1 cellular context compared by ENCODE assay signal in the genomic region with DNA sequence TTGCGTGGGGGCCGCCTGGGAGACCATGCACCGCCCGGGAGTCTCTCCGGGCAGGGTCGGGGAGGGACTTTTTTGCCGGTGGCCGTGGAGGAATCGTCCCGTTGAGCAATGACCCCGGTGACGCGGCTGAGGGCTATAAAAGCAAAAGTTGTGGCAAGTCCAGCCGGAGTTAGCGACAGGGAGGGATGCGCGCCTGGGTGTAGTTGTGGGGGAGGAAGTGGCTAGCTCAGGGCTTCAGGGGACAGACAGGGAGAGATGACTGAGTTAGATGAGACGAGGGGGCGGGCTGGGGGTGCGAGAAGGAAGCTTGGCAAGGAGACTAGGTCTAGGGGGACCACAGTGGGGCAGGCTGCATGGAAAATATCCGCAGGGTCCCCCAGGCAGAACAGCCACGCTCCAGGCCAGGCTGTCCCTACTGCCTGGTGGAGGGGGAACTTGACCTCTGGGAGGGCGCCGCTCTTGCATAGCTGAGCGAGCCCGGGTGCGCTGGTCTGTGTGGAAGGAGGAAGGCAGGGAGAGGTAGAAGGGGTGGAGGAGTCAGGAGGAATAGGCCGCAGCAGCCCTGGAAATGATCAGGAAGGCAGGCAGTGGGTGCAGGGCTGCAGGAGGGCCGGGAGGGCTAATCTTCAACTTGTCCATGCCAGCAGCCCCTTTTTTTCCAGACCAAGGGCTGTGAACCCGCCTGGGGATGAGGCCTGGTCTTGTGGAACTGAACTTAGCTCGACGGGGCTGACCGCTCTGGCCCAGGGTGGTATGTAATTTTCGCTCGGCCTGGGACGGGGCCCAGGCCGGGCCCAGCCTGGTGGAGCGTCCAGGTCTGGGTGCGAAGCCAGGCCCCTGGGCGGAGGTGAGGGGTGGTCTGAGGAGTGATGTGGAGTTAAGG.
TF ChIP-seq lines count a peak whose summit lies in the region.

Gene NEAT1, plus strand, starts transcription at position 166 of the 883 bp plus-strand sequence.

TF ChIP-seq in HepG2, 621 proteins besides CTCF, POLR2A, EP300 and RAD21 (continued from another document and continues in another):
- no peak for TF ChIP-seq NR3C1 (CRISPR knock-in tag; IDR thresholded peaks at IDR 0.05)
- peak; percentile 94; the same call in 1 of the 2 replicates for TF ChIP-seq RNF219 (CRISPR knock-in tag; IDR thresholded peaks at IDR 0.05)
- peak; percentile 90 for TF ChIP-seq ZNF746 (CRISPR knock-in tag; IDR thresholded peaks at IDR 0.05)
- TF ChIP-seq, protein P1, sequence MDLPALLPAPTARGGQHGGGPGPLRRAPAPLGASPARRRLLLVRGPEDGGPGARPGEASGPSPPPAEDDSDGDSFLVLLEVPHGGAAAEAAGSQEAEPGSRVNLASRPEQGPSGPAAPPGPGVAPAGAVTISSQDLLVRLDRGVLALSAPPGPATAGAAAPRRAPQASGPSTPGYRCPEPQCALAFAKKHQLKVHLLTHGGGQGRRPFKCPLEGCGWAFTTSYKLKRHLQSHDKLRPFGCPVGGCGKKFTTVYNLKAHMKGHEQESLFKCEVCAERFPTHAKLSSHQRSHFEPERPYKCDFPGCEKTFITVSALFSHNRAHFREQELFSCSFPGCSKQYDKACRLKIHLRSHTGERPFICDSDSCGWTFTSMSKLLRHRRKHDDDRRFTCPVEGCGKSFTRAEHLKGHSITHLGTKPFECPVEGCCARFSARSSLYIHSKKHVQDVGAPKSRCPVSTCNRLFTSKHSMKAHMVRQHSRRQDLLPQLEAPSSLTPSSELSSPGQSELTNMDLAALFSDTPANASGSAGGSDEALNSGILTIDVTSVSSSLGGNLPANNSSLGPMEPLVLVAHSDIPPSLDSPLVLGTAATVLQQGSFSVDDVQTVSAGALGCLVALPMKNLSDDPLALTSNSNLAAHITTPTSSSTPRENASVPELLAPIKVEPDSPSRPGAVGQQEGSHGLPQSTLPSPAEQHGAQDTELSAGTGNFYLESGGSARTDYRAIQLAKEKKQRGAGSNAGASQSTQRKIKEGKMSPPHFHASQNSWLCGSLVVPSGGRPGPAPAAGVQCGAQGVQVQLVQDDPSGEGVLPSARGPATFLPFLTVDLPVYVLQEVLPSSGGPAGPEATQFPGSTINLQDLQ (CRISPR knock-in tag; IDR thresholded peaks at IDR 0.05) = peak; percentile 86
- TF ChIP-seq IKZF1 (IDR thresholded peaks at IDR 0.05) = no peak
- TF ChIP-seq ATM (IDR thresholded peaks at IDR 0.05; ENCODE audit: borderline replicate concordance) = no peak
- peak; percentile 80 for TF ChIP-seq CEBPG (CRISPR knock-in tag; IDR thresholded peaks at IDR 0.05)
- 0 out of 2 replicates have a peak, but pooled peaks have one; percentile 19 for TF ChIP-seq GTF3A (CRISPR knock-in tag; conservative IDR thresholded peaks at IDR 0.05)
- peak; percentile 64 for TF ChIP-seq AGO1 (IDR thresholded peaks at IDR 0.05; ENCODE audit: low read depth, low read length, poor library complexity, severe bottlenecking)
- no peak; the same call in 1 of the 2 replicates for TF ChIP-seq HNF1B (CRISPR knock-in tag; IDR thresholded peaks at IDR 0.05)
- TF ChIP-seq KLF6 (CRISPR knock-in tag; IDR thresholded peaks at IDR 0.05) = peak; percentile 88
- TF ChIP-seq MED8 (CRISPR knock-in tag; IDR thresholded peaks at IDR 0.05; ENCODE audit: insufficient replicate concordance) = peak; percentile 95
- peak; percentile 98 for TF ChIP-seq GATA4 (IDR thresholded peaks at IDR 0.05; ENCODE audit: borderline replicate concordance, low read depth)
- peak; percentile 90 for TF ChIP-seq ZNF264 (CRISPR knock-in tag; IDR thresholded peaks at IDR 0.05)
- TF ChIP-seq ZNF552 (CRISPR knock-in tag; IDR thresholded peaks at IDR 0.05; ENCODE audit: borderline replicate concordance) = no peak
- peak; percentile 39 for TF ChIP-seq NFE2L2 (IDR thresholded peaks at IDR 0.05; ENCODE audit: low read length)
- TF ChIP-seq KLF13 (CRISPR knock-in tag; IDR thresholded peaks at IDR 0.05) = no peak
- TF ChIP-seq ZNF253 (CRISPR knock-in tag; IDR thresholded peaks at IDR 0.05; ENCODE audit: borderline replicate concordance) = peak; percentile 76; the same call in 1 of the 2 replicates
- peak; percentile 67; the same call in 1 of the 2 replicates for TF ChIP-seq ZSCAN20 (CRISPR knock-in tag; IDR thresholded peaks at IDR 0.05; ENCODE audit: borderline replicate concordance)
- no peak for TF ChIP-seq SETDB1 (CRISPR knock-in tag; IDR thresholded peaks at IDR 0.05; ENCODE audit: borderline replicate concordance)
- peak; percentile 63; the same call in 1 of the 2 replicates for TF ChIP-seq ZKSCAN8 (CRISPR knock-in tag; IDR thresholded peaks at IDR 0.05; ENCODE audit: borderline replicate concordance)
- TF ChIP-seq LRRFIP1 (CRISPR knock-in tag; conservative IDR thresholded peaks at IDR 0.05) = no peak; the same call in 1 of the 2 replicates
- 0 out of 2 replicates have a peak, but pooled peaks have one; percentile 33 for TF ChIP-seq ZIK1 (CRISPR knock-in tag; IDR thresholded peaks at IDR 0.05; ENCODE audit: borderline replicate concordance, low read depth)
- TF ChIP-seq SOX5 (CRISPR knock-in tag; IDR thresholded peaks at IDR 0.05; ENCODE audit: borderline replicate concordance) = peak; percentile 22; the same call in 1 of the 2 replicates
- peak; percentile 76; the same call in 1 of the 2 replicates for TF ChIP-seq HMG20B (CRISPR knock-in tag; conservative IDR thresholded peaks at IDR 0.05)
- no peak for TF ChIP-seq MATR3 (CRISPR knock-in tag; IDR thresholded peaks at IDR 0.05)
- TF ChIP-seq PAX8 (CRISPR knock-in tag; IDR thresholded peaks at IDR 0.05; ENCODE audit: borderline replicate concordance) = 0 out of 2 replicates have a peak, but pooled peaks have one; percentile 46
- no peak for TF ChIP-seq ZNF124 (CRISPR knock-in tag; IDR thresholded peaks at IDR 0.05)
- peak; percentile 63 for TF ChIP-seq MIXL1 (CRISPR knock-in tag; IDR thresholded peaks at IDR 0.05)
- TF ChIP-seq ZNF34 (CRISPR knock-in tag; IDR thresholded peaks at IDR 0.05; ENCODE audit: borderline replicate concordance) = no peak
- no peak; the same call in none of the 2 replicates for TF ChIP-seq DNMT3B (CRISPR knock-in tag; conservative IDR thresholded peaks at IDR 0.05)
- TF ChIP-seq ZNF24 (IDR thresholded peaks at IDR 0.05) = peak; percentile 68; the same call in 1 of the 2 replicates
- peak; percentile 95 for TF ChIP-seq NR2C2 (CRISPR knock-in tag; IDR thresholded peaks at IDR 0.05; ENCODE audit: borderline replicate concordance)
- no peak for TF ChIP-seq RCOR2 (CRISPR knock-in tag; IDR thresholded peaks at IDR 0.05)
- no peak; the same call in 1 of the 2 replicates for TF ChIP-seq SMAD1 (CRISPR knock-in tag; IDR thresholded peaks at IDR 0.05; ENCODE audit: borderline replicate concordance, low read depth)
- TF ChIP-seq RFXAP (CRISPR knock-in tag; IDR thresholded peaks at IDR 0.05; ENCODE audit: borderline replicate concordance) = 0 out of 2 replicates have a peak, but pooled peaks have one; percentile 51
- TF ChIP-seq, protein P2, sequence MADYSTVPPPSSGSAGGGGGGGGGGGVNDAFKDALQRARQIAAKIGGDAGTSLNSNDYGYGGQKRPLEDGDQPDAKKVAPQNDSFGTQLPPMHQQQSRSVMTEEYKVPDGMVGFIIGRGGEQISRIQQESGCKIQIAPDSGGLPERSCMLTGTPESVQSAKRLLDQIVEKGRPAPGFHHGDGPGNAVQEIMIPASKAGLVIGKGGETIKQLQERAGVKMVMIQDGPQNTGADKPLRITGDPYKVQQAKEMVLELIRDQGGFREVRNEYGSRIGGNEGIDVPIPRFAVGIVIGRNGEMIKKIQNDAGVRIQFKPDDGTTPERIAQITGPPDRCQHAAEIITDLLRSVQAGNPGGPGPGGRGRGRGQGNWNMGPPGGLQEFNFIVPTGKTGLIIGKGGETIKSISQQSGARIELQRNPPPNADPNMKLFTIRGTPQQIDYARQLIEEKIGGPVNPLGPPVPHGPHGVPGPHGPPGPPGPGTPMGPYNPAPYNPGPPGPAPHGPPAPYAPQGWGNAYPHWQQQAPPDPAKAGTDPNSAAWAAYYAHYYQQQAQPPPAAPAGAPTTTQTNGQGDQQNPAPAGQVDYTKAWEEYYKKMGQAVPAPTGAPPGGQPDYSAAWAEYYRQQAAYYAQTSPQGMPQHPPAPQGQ (CRISPR knock-in tag; IDR thresholded peaks at IDR 0.05; ENCODE audit: borderline replicate concordance) = 0 out of 2 replicates have a peak, but pooled peaks have one; percentile 54
- TF ChIP-seq U2AF2 (IDR thresholded peaks at IDR 0.05; ENCODE audit: low read depth, low read length) = no peak
- TF ChIP-seq, protein P3, sequence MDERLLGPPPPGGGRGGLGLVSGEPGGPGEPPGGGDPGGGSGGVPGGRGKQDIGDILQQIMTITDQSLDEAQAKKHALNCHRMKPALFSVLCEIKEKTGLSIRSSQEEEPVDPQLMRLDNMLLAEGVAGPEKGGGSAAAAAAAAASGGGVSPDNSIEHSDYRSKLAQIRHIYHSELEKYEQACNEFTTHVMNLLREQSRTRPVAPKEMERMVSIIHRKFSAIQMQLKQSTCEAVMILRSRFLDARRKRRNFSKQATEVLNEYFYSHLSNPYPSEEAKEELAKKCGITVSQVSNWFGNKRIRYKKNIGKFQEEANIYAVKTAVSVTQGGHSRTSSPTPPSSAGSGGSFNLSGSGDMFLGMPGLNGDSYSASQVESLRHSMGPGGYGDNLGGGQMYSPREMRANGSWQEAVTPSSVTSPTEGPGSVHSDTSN (CRISPR knock-in tag; IDR thresholded peaks at IDR 0.05) = no peak
- no peak for TF ChIP-seq ZMYM3 (CRISPR knock-in tag; IDR thresholded peaks at IDR 0.05)
- peak; percentile 45 for TF ChIP-seq GZF1 (CRISPR knock-in tag; IDR thresholded peaks at IDR 0.05)
- TF ChIP-seq, protein P4, sequence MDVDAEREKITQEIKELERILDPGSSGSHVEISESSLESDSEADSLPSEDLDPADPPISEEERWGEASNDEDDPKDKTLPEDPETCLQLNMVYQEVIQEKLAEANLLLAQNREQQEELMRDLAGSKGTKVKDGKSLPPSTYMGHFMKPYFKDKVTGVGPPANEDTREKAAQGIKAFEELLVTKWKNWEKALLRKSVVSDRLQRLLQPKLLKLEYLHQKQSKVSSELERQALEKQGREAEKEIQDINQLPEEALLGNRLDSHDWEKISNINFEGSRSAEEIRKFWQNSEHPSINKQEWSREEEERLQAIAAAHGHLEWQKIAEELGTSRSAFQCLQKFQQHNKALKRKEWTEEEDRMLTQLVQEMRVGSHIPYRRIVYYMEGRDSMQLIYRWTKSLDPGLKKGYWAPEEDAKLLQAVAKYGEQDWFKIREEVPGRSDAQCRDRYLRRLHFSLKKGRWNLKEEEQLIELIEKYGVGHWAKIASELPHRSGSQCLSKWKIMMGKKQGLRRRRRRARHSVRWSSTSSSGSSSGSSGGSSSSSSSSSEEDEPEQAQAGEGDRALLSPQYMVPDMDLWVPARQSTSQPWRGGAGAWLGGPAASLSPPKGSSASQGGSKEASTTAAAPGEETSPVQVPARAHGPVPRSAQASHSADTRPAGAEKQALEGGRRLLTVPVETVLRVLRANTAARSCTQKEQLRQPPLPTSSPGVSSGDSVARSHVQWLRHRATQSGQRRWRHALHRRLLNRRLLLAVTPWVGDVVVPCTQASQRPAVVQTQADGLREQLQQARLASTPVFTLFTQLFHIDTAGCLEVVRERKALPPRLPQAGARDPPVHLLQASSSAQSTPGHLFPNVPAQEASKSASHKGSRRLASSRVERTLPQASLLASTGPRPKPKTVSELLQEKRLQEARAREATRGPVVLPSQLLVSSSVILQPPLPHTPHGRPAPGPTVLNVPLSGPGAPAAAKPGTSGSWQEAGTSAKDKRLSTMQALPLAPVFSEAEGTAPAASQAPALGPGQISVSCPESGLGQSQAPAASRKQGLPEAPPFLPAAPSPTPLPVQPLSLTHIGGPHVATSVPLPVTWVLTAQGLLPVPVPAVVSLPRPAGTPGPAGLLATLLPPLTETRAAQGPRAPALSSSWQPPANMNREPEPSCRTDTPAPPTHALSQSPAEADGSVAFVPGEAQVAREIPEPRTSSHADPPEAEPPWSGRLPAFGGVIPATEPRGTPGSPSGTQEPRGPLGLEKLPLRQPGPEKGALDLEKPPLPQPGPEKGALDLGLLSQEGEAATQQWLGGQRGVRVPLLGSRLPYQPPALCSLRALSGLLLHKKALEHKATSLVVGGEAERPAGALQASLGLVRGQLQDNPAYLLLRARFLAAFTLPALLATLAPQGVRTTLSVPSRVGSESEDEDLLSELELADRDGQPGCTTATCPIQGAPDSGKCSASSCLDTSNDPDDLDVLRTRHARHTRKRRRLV (CRISPR knock-in tag; IDR thresholded peaks at IDR 0.05) = no peak
